Comparison of ENCODE assay signal across 21 cellular contexts in genomic region chr10:102537367-102537766, GRCh38. TPM values are rescaled to one million over a fixed set of nuclear protein-coding genes. Genes with fewer than 3 reads are reported as not detected.
DNase-seq lines count a peak whose midpoint lies in the region; ATAC-seq and TF ChIP-seq lines count a peak whose summit lies in the region.
"Had no signal": no experiment of that assay in that cellular context is flagged by ENCODE, and none has a peak within 500 bp of the region (broad histone marks: within the 10 kb centered on the region; RNA-seq: fewer than 3 reads in every experiment).

No MANE protein-coding gene starts in this region.

- H3K79me2 ChIP-seq in osteoblast (ENCODE audit: insufficient read depth, low read length) = peaks cover 5% of the 10 kb centered on the region

- no peak for TF ChIP-seq CTCF in GM06990 (IDR thresholded peaks at IDR 0.05; ENCODE audit: insufficient read depth, low read length, poor library complexity, severe bottlenecking)
- TF ChIP-seq CTCF in tibial nerve (IDR thresholded peaks at IDR 0.05) = no peak
- no peak for TF ChIP-seq CTCF in osteoblast (IDR thresholded peaks at IDR 0.05; ENCODE audit: extremely low read depth, low read depth, low read length)

- no peak overlapping the region for H3K4me2 ChIP-seq in osteoblast (ENCODE audit: insufficient read depth, low read length)
- H3K4me2 ChIP-seq: A549, GM23338 had no signal

- no peak overlapping the region for H3K4me3 Mint-ChIP-seq in activated CD4-positive, alpha-beta T cell treated with anti-CD3 and anti-CD28 coated beads, Interleukin-2, amount 10 ng/mL, durations not matched to agents 24 days and 14 days
- H3K4me3 Mint-ChIP-seq: CD14-positive monocyte, GM23338, T-cell had no signal

- no peaks in the 10 kb centered on the region for H3K9me3 Mint-ChIP-seq in activated CD4-positive, alpha-beta T cell treated with anti-CD3 and anti-CD28 coated beads, Interleukin-2, amount 10 ng/mL, durations not matched to agents 24 days and 14 days
- H3K9me3 Mint-ChIP-seq: CD14-positive monocyte, GM23338, T-cell had no signal

- H3K27me3 ChIP-seq in GM06990 (replicated peaks; ENCODE audit: control insufficient read depth, insufficient read depth, low read length) (no peaks in the 10 kb centered on the region), tibial nerve (no peaks in the 10 kb centered on the region), osteoblast (ENCODE audit: insufficient read depth, low read length) (no peaks in the 10 kb centered on the region)

- no peak for TF ChIP-seq POLR2A in tibial nerve (IDR thresholded peaks at IDR 0.05)

- no peaks in the 10 kb centered on the region for H3K27me3 Mint-ChIP-seq in activated CD4-positive, alpha-beta T cell treated with anti-CD3 and anti-CD28 coated beads, Interleukin-2, amount 10 ng/mL, durations not matched to agents 24 days and 14 days
- H3K27me3 Mint-ChIP-seq: T-cell had no signal

- H3K4me3 ChIP-seq in GM06990 (replicated peaks; ENCODE audit: low read depth, low read length) (no peak overlapping the region), tibial nerve (no peak overlapping the region), osteoblast (ENCODE audit: insufficient read depth, low read length) (no peak overlapping the region)
- H3K4me3 ChIP-seq: A549, GM23338, SK-N-MC had no signal

- H3K36me3 Mint-ChIP-seq in activated CD4-positive, alpha-beta T cell treated with anti-CD3 and anti-CD28 coated beads, Interleukin-2, amount 10 ng/mL, durations not matched to agents 24 days and 14 days (ENCODE audit: low read depth) = no peaks in the 10 kb centered on the region

- ATAC-seq in GM18909 (IDR thresholded peaks at IDR 0.05; ENCODE audit: poor library complexity, unreplicated experiment) = peak; percentile 48
- ATAC-seq in HG02759 (IDR thresholded peaks at IDR 0.05; ENCODE audit: unreplicated experiment) = peak; percentile 39
- ATAC-seq: A549, GM23338, HepG2, Right ventricle myocardium inferior, T-cell had no signal

- H3K4me1 ChIP-seq in tibial nerve (peaks cover 0 to 8% (median 0%) of the 10 kb centered on the region in 4 donors), osteoblast (ENCODE audit: insufficient read depth, low read length) (no peaks in the 10 kb centered on the region)

- DNase-seq in GM06990 (ENCODE audit: extremely low read depth, insufficient read length) (peak; percentile 19), NOMO-1 treated with dmso at 0.1 percent for 144 hours (lab: John Stamatoyannopoulos, UW; ENCODE audit: unreplicated experiment) (peak; percentile 20), tibial nerve (ENCODE audit: low spot score in 2 of 2) (no peak), activated gamma-delta T cell treated with Interleukin-2 at 50 U/mL for 16 hours (no peak), osteoblast (ENCODE audit: insufficient read length, low spot score, missing footprints) (no peak)
- DNase-seq in activated CD4-positive, alpha-beta T cell treated with anti-CD3 and anti-CD28 coated beads, Interleukin-2, amount 10 ng/mL, durations not matched to agents 24 days and 14 days = no peak
- DNase-seq: Caco-2, MM.1S, NCI-H1436, NCI-H2081, NCI-H2227 treated with DMSO at 0.1 percent for 48 hours, NCI-H526, T-cell had no signal

- H3K36me3 ChIP-seq in GM06990 (ENCODE audit: control insufficient read depth, insufficient read depth, low read length) = no peaks in the 10 kb centered on the region; the same call in 1 of the 2 replicates
- peaks cover 0 to 14% (median 0%) of the 10 kb centered on the region in 3 donors for H3K36me3 ChIP-seq in tibial nerve
- no peaks in the 10 kb centered on the region for H3K36me3 ChIP-seq in osteoblast (ENCODE audit: insufficient read depth, low read length)

- H3K27ac Mint-ChIP-seq in activated CD4-positive, alpha-beta T cell treated with anti-CD3 and anti-CD28 coated beads, Interleukin-2, amount 10 ng/mL, durations not matched to agents 24 days and 14 days = no peak overlapping the region
- H3K27ac Mint-ChIP-seq: GM23338, T-cell had no signal

- no peaks in the 10 kb centered on the region for H3K9me3 ChIP-seq in tibial nerve
- H3K9me3 ChIP-seq in osteoblast (ENCODE audit: low read depth, low read length) = no peaks in the 10 kb centered on the region
- H3K9me3 ChIP-seq: A549, Caco-2 had no signal

- H2AFZ ChIP-seq in osteoblast (ENCODE audit: low read length) = no peak overlapping the region
- H2AFZ ChIP-seq: GM23338 had no signal

- intact Hi-C loops in activated CD4-positive, alpha-beta T cell treated with anti-CD3 and anti-CD28 coated beads, Interleukin-2, amount 10 ng/mL, durations not matched to agents 24 days and 14 days (cut with micrococcal nuclease) = no loop called here

- peaks cover 7% of the 10 kb centered on the region for H3K4me1 Mint-ChIP-seq in activated CD4-positive, alpha-beta T cell treated with anti-CD3 and anti-CD28 coated beads, Interleukin-2, amount 10 ng/mL, durations not matched to agents 24 days and 14 days
- H3K4me1 Mint-ChIP-seq: GM23338 had no signal

- H4K20me1 ChIP-seq in osteoblast (ENCODE audit: insufficient read depth, low read length) = peaks cover 11% of the 10 kb centered on the region

- H3K27ac ChIP-seq in tibial nerve (no peak overlapping the region), osteoblast (ENCODE audit: low read depth, low read length) (no peak overlapping the region)
- H3K27ac ChIP-seq: A549, SK-N-MC had no signal

- TF ChIP-seq EP300 in tibial nerve (IDR thresholded peaks at IDR 0.05) = no peak

RNA-seq across cellular contexts. Expression of gene SUFU, which starts 33.6 kb away (rescaled TPM):
- total RNA-seq in tibial nerve = 10 to 100 TPM in 3 of 4 donors, 1 to 10 TPM in 1; 9.8 to 17.1 (median 14.2) TPM
- total RNA-seq in activated CD4-positive, alpha-beta T cell treated with anti-CD3 and anti-CD28 coated beads, Interleukin-2, amount 10 ng/mL, durations not matched to agents 24 days and 14 days = 8.4 and 9.9 TPM in 2 replicates
- total RNA-seq in osteoblast = 2.9 and 3.6 TPM in 2 replicates

RNA-seq across cellular contexts. Expression of gene ACTR1A, which starts 34.9 kb away (rescaled TPM):
- total RNA-seq in tibial nerve = 100 to 1,000 TPM in 2 of 4 donors, 10 to 100 TPM in 2; 85.5 to 114 (median 105) TPM
- total RNA-seq in activated CD4-positive, alpha-beta T cell treated with anti-CD3 and anti-CD28 coated beads, Interleukin-2, amount 10 ng/mL, durations not matched to agents 24 days and 14 days = 60.9 and 64.8 TPM in 2 replicates
- 105 and 106 TPM in 2 replicates for total RNA-seq in osteoblast

Comparison
In these comparisons a context has a peak if more than half of its experiments do, and no peak if none do; other contexts are left out.
1. DNase-seq: peak in GM06990 (single experiment) and NOMO-1 treated with dmso at 0.1 percent for 144 hours (single experiment); none in tibial nerve (0 of 2), activated CD4-positive, alpha-beta T cell treated with anti-CD3 and anti-CD28 coated beads, Interleukin-2, amount 10 ng/mL, durations not matched to agents 24 days and 14 days (single experiment), activated gamma-delta T cell treated with Interleukin-2 at 50 U/mL for 16 hours (single experiment) and osteoblast (single experiment).